ENCODE assay signal across 1 cellular context in genomic region chr19:58499021-58499927, GRCh38.
TF ChIP-seq lines count a peak whose summit lies in the region.

No MANE protein-coding gene starts in this region.

TF ChIP-seq in GM12878, 131 proteins besides CTCF, POLR2A, EP300 and RAD21 (continued from another document and continues in another):
- TF ChIP-seq, protein P1, sequence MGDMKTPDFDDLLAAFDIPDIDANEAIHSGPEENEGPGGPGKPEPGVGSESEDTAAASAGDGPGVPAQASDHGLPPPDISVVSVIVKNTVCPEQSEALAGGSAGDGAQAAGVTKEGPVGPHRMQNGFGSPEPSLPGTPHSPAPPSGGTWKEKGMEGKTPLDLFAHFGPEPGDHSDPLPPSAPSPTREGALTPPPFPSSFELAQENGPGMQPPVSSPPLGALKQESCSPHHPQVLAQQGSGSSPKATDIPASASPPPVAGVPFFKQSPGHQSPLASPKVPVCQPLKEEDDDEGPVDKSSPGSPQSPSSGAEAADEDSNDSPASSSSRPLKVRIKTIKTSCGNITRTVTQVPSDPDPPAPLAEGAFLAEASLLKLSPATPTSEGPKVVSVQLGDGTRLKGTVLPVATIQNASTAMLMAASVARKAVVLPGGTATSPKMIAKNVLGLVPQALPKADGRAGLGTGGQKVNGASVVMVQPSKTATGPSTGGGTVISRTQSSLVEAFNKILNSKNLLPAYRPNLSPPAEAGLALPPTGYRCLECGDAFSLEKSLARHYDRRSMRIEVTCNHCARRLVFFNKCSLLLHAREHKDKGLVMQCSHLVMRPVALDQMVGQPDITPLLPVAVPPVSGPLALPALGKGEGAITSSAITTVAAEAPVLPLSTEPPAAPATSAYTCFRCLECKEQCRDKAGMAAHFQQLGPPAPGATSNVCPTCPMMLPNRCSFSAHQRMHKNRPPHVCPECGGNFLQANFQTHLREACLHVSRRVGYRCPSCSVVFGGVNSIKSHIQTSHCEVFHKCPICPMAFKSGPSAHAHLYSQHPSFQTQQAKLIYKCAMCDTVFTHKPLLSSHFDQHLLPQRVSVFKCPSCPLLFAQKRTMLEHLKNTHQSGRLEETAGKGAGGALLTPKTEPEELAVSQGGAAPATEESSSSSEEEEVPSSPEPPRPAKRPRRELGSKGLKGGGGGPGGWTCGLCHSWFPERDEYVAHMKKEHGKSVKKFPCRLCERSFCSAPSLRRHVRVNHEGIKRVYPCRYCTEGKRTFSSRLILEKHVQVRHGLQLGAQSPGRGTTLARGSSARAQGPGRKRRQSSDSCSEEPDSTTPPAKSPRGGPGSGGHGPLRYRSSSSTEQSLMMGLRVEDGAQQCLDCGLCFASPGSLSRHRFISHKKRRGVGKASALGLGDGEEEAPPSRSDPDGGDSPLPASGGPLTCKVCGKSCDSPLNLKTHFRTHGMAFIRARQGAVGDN (IDR thresholded peaks at IDR 0.05): peak; percentile 53; the same call in 1 of the 2 replicates
- TF ChIP-seq HCFC1 (IDR thresholded peaks at IDR 0.05; ENCODE audit: low read length) (peak; percentile 89), JUND (IDR thresholded peaks at IDR 0.05; ENCODE audit: low read depth, low read length) (peak; percentile 21; the same call in 1 of the 2 replicates), SIX5 (IDR thresholded peaks at IDR 0.05; ENCODE audit: low read depth, low read length, severe bottlenecking) (peak; percentile 71), MYB (IDR thresholded peaks at IDR 0.05; ENCODE audit: borderline replicate concordance, low read depth, low read length) (no peak), ZBTB11 (CRISPR knock-in tag; IDR thresholded peaks at IDR 0.05) (peak; percentile 93), FOXK2 (IDR thresholded peaks at IDR 0.05) (peak; percentile 64), POLR2AphosphoS2 (IDR thresholded peaks at IDR 0.05; ENCODE audit: low read depth, low read length) (peak; percentile 79; the same call in 1 of the 2 replicates), NBN (IDR thresholded peaks at IDR 0.05) (peak; percentile 93), SMAD5 (IDR thresholded peaks at IDR 0.05; ENCODE audit: low read depth) (peak; percentile 58; the same call in 1 of the 2 replicates), IRF3 (IDR thresholded peaks at IDR 0.05) (peak; percentile 56; the same call in 1 of the 2 replicates), TARDBP (IDR thresholded peaks at IDR 0.05; ENCODE audit: borderline replicate concordance) (peak; percentile 83; the same call in 1 of the 2 replicates), CREB1 (IDR thresholded peaks at IDR 0.05; ENCODE audit: low read depth) (peak; percentile 83), PKNOX1 (IDR thresholded peaks at IDR 0.05) (peak; percentile 73; the same call in 1 of the 2 replicates), ZNF207 (IDR thresholded peaks at IDR 0.05; ENCODE audit: borderline replicate concordance) (peak; percentile 98), ETV6 (conservative IDR thresholded peaks at IDR 0.05 in 1 of 2, IDR thresholded peaks at IDR 0.05 in 1 of 2; ENCODE audit: borderline replicate concordance in 1 of 2, low read depth in 1 of 2) (peak in 1 of 2 experiments; percentile 80; a peak in 2 of 4 replicates), SUPT20H (IDR thresholded peaks at IDR 0.05; ENCODE audit: borderline replicate concordance, control insufficient read depth, low read depth, low read length) (no peak), MAX (IDR thresholded peaks at IDR 0.05; ENCODE audit: low read depth, low read length) (peak; percentile 23; the same call in 1 of the 2 replicates), NFYA (IDR thresholded peaks at IDR 0.05; ENCODE audit: borderline replicate concordance, low read depth, low read length) (no peak), RB1 (IDR thresholded peaks at IDR 0.05; ENCODE audit: borderline replicate concordance) (peak; percentile 94; the same call in 1 of the 2 replicates), MXI1 (IDR thresholded peaks at IDR 0.05; ENCODE audit: low read depth, low read length) (peak; percentile 79), HDGF (IDR thresholded peaks at IDR 0.05) (peak; percentile 80; the same call in 1 of the 2 replicates), EED (IDR thresholded peaks at IDR 0.05; ENCODE audit: low read depth) (peak; percentile 63; the same call in 1 of the 2 replicates), JUNB (IDR thresholded peaks at IDR 0.05) (no peak)
- TF ChIP-seq, protein P2, sequence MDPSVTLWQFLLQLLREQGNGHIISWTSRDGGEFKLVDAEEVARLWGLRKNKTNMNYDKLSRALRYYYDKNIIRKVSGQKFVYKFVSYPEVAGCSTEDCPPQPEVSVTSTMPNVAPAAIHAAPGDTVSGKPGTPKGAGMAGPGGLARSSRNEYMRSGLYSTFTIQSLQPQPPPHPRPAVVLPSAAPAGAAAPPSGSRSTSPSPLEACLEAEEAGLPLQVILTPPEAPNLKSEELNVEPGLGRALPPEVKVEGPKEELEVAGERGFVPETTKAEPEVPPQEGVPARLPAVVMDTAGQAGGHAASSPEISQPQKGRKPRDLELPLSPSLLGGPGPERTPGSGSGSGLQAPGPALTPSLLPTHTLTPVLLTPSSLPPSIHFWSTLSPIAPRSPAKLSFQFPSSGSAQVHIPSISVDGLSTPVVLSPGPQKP (IDR thresholded peaks at IDR 0.05; ENCODE audit: low read depth, low read length): peak; percentile 83
- TF ChIP-seq, protein P3, sequence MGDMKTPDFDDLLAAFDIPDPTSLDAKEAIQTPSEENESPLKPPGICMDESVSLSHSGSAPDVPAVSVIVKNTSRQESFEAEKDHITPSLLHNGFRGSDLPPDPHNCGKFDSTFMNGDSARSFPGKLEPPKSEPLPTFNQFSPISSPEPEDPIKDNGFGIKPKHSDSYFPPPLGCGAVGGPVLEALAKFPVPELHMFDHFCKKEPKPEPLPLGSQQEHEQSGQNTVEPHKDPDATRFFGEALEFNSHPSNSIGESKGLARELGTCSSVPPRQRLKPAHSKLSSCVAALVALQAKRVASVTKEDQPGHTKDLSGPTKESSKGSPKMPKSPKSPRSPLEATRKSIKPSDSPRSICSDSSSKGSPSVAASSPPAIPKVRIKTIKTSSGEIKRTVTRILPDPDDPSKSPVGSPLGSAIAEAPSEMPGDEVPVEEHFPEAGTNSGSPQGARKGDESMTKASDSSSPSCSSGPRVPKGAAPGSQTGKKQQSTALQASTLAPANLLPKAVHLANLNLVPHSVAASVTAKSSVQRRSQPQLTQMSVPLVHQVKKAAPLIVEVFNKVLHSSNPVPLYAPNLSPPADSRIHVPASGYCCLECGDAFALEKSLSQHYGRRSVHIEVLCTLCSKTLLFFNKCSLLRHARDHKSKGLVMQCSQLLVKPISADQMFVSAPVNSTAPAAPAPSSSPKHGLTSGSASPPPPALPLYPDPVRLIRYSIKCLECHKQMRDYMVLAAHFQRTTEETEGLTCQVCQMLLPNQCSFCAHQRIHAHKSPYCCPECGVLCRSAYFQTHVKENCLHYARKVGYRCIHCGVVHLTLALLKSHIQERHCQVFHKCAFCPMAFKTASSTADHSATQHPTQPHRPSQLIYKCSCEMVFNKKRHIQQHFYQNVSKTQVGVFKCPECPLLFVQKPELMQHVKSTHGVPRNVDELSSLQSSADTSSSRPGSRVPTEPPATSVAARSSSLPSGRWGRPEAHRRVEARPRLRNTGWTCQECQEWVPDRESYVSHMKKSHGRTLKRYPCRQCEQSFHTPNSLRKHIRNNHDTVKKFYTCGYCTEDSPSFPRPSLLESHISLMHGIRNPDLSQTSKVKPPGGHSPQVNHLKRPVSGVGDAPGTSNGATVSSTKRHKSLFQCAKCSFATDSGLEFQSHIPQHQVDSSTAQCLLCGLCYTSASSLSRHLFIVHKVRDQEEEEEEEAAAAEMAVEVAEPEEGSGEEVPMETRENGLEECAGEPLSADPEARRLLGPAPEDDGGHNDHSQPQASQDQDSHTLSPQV (IDR thresholded peaks at IDR 0.05): no peak
- TF ChIP-seq, protein P4, sequence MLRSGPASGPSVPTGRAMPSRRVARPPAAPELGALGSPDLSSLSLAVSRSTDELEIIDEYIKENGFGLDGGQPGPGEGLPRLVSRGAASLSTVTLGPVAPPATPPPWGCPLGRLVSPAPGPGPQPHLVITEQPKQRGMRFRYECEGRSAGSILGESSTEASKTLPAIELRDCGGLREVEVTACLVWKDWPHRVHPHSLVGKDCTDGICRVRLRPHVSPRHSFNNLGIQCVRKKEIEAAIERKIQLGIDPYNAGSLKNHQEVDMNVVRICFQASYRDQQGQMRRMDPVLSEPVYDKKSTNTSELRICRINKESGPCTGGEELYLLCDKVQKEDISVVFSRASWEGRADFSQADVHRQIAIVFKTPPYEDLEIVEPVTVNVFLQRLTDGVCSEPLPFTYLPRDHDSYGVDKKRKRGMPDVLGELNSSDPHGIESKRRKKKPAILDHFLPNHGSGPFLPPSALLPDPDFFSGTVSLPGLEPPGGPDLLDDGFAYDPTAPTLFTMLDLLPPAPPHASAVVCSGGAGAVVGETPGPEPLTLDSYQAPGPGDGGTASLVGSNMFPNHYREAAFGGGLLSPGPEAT (IDR thresholded peaks at IDR 0.05; ENCODE audit: low read depth): peak; percentile 89
- TF ChIP-seq, protein P5, sequence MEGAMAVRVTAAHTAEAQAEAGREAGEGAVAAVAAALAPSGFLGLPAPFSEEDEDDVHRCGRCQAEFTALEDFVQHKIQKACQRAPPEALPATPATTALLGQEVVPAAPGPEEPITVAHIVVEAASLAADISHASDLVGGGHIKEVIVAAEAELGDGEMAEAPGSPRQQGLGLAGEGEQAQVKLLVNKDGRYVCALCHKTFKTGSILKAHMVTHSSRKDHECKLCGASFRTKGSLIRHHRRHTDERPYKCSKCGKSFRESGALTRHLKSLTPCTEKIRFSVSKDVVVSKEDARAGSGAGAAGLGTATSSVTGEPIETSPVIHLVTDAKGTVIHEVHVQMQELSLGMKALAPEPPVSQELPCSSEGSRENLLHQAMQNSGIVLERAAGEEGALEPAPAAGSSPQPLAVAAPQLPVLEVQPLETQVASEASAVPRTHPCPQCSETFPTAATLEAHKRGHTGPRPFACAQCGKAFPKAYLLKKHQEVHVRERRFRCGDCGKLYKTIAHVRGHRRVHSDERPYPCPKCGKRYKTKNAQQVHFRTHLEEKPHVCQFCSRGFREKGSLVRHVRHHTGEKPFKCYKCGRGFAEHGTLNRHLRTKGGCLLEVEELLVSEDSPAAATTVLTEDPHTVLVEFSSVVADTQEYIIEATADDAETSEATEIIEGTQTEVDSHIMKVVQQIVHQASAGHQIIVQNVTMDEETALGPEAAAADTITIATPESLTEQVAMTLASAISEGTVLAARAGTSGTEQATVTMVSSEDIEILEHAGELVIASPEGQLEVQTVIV (IDR thresholded peaks at IDR 0.05; ENCODE audit: borderline replicate concordance, partially characterized antibody): peak; percentile 84
- TF ChIP-seq, protein P6, sequence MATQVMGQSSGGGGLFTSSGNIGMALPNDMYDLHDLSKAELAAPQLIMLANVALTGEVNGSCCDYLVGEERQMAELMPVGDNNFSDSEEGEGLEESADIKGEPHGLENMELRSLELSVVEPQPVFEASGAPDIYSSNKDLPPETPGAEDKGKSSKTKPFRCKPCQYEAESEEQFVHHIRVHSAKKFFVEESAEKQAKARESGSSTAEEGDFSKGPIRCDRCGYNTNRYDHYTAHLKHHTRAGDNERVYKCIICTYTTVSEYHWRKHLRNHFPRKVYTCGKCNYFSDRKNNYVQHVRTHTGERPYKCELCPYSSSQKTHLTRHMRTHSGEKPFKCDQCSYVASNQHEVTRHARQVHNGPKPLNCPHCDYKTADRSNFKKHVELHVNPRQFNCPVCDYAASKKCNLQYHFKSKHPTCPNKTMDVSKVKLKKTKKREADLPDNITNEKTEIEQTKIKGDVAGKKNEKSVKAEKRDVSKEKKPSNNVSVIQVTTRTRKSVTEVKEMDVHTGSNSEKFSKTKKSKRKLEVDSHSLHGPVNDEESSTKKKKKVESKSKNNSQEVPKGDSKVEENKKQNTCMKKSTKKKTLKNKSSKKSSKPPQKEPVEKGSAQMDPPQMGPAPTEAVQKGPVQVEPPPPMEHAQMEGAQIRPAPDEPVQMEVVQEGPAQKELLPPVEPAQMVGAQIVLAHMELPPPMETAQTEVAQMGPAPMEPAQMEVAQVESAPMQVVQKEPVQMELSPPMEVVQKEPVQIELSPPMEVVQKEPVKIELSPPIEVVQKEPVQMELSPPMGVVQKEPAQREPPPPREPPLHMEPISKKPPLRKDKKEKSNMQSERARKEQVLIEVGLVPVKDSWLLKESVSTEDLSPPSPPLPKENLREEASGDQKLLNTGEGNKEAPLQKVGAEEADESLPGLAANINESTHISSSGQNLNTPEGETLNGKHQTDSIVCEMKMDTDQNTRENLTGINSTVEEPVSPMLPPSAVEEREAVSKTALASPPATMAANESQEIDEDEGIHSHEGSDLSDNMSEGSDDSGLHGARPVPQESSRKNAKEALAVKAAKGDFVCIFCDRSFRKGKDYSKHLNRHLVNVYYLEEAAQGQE (IDR thresholded peaks at IDR 0.05; ENCODE audit: low read depth, low read length): peak; percentile 56
